15 cellular contexts compared by ENCODE assay signal in genomic region chr1:17930635-17931034, GRCh38.
DNase-seq lines count a peak whose midpoint lies in the region; ATAC-seq, FAIRE-seq and TF ChIP-seq lines count a peak whose summit lies in the region.
"Had no signal": no experiment of that assay in that cellular context is flagged by ENCODE, and none has a peak within 500 bp of the region (broad histone marks: within the 10 kb centered on the region; RNA-seq: fewer than 3 reads in every experiment).

No MANE protein-coding gene starts in this region.

- no peak for TF ChIP-seq RAD21 in H1 (IDR thresholded peaks at IDR 0.05 in 1 of 2, conservative IDR thresholded peaks at IDR 0.05 in 1 of 2; ENCODE audit: low read depth in 2 of 2, low read length in 2 of 2)

- no peak for FAIRE-seq in H1 (lab: Jason Lieb, UNC)
- FAIRE-seq: A204.1, D721Med, GM19239, H54 had no signal

- peak overlapping the region; percentile 18; the same call in 1 of the 2 replicates for H2BK15ac ChIP-seq in H1 (ENCODE audit: low read length)

- DNase-seq in H1 (ENCODE audit: low read depth in 1 of 2, low spot score in 2 of 2) (no peak), heart left ventricle (peak in 4 of 5 donors; percentile 32 to 62 (median 42)), right atrium auricular region (ENCODE audit: low spot score) (no peak), AG20443 (ENCODE audit: low spot score) (no peak), DMS79 treated with DMSO at 0.1 percent for 48 hours (lab: John Stamatoyannopoulos, UW) (no peak)
- DNase-seq: CD8-positive, alpha-beta T cell; COR-L47; DMS153; GF-D8 had no signal

- H3K9me3 ChIP-seq in H1 (ENCODE audit: insufficient read depth in 2 of 2, low read depth in 1 of 2, low read length in 1 of 2) (no peaks in the 10 kb centered on the region), heart left ventricle (no peaks in the 10 kb centered on the region), right atrium auricular region (no peaks in the 10 kb centered on the region)

- no peak overlapping the region for H4K5ac ChIP-seq in H1 (ENCODE audit: insufficient read length, low read depth, low read length)

- CTCF ChIA-PET in H1 (lab: Charles Lee; ENCODE audit: partially characterized antibody): interaction anchor here (0.7 to 1.6 kb wide), 7 partner anchors 9 to 169 kb away, joined by 3 to 6 read pairs (median 5); no protein-coding TSS in a partner anchor

- no peak overlapping the region for H3K4me2 ChIP-seq in H1 (ENCODE audit: insufficient read depth in 1 of 2, low read depth in 2 of 2, low read length in 2 of 2)

- intact Hi-C loops in heart left ventricle (cut with DNase I): no loop called here

- H3K4me3 ChIP-seq in H1 (ENCODE audit: extremely low read depth in 1 of 4, insufficient read depth in 2 of 4, low read depth in 3 of 4, low read length in 4 of 4): no peak overlapping the region
- H3K4me3 ChIP-seq in heart left ventricle: no peak overlapping the region
- no peak overlapping the region for H3K4me3 ChIP-seq in right atrium auricular region

- no peaks in the 10 kb centered on the region for H3K23me2 ChIP-seq in H1 (ENCODE audit: low read depth, low read length)

- H2BK12ac ChIP-seq in H1 (ENCODE audit: low read depth, low read length): no peak overlapping the region

- no peak overlapping the region for H3K9ac ChIP-seq in H1 (replicated peaks in 1 of 4; ENCODE audit: extremely low read depth in 1 of 4, low read depth in 3 of 4, low read length in 3 of 4)

- TF ChIP-seq POLR2A in H1 (IDR thresholded peaks at IDR 0.05; ENCODE audit: control extremely low read depth in 1 of 2, low read depth in 2 of 2, low read length in 2 of 2): no peak
- no peak for TF ChIP-seq POLR2A in heart left ventricle (IDR thresholded peaks at IDR 0.05)

- H3K27ac ChIP-seq in H1 (ENCODE audit: low read depth, low read length) (no peak overlapping the region), heart left ventricle (peak overlapping the region in 6 of 12 donors; percentile 13 to 63 (median 38)), right atrium auricular region (peak overlapping the region; percentile 31 to 85)

- no peak overlapping the region for H2BK5ac ChIP-seq in H1 (ENCODE audit: low read depth, low read length)

- H3K79me1 ChIP-seq in H1 (ENCODE audit: low read depth, low read length): no peaks in the 10 kb centered on the region

- H2BK120ac ChIP-seq in H1 (replicated peaks; ENCODE audit: low read depth, low read length): no peak overlapping the region

- no peak overlapping the region for H3K18ac ChIP-seq in H1 (ENCODE audit: extremely low read depth, low read length)

- H3K4ac ChIP-seq in H1 (replicated peaks; ENCODE audit: insufficient read length, low read depth, low read length): no peak overlapping the region

- no peak overlapping the region for H3K14ac ChIP-seq in H1 (ENCODE audit: insufficient read length)

- no peak for TF ChIP-seq EP300 in H1 (IDR thresholded peaks at IDR 0.05; ENCODE audit: borderline replicate concordance in 1 of 2, low read depth in 2 of 2, low read length in 2 of 2)

- no peaks in the 10 kb centered on the region for H3K36me3 ChIP-seq in H1 (ENCODE audit: control insufficient read depth in 2 of 4, insufficient read depth in 4 of 4, low read length in 3 of 4)
- H3K36me3 ChIP-seq in heart left ventricle: no peaks in the 10 kb centered on the region
- H3K36me3 ChIP-seq in right atrium auricular region: no peaks in the 10 kb centered on the region

- H3K23ac ChIP-seq in H1 (ENCODE audit: insufficient read length): no peak overlapping the region

- H3K4me1 ChIP-seq in H1 (replicated peaks in 1 of 4; ENCODE audit: control insufficient read depth in 3 of 4, insufficient read depth in 4 of 4, low read length in 3 of 4) (0 out of 7 replicates have a peak, but pooled peaks cover 0 to 2% (median 0%) of the 10 kb centered on the region in 4 experiments), heart left ventricle (peaks cover 0 to 15% (median 6%) of the 10 kb centered on the region in 12 donors), right atrium auricular region (peaks cover 0 to 28% of the 10 kb centered on the region in 2 donors)

- POLR2A ChIA-PET in H1 (lab: Charles Lee; ENCODE audit: partially characterized antibody): no interaction called here

- no peak overlapping the region for H4K91ac ChIP-seq in H1 (replicated peaks; ENCODE audit: insufficient read length, low read length)

- no peaks in the 10 kb centered on the region for H3K79me2 ChIP-seq in H1 (ENCODE audit: control insufficient read depth in 1 of 2, insufficient read depth in 2 of 2, low read length in 2 of 2)

- no peak overlapping the region for H2BK20ac ChIP-seq in H1 (ENCODE audit: low read length)

- no peaks in the 10 kb centered on the region for H4K20me1 ChIP-seq in H1 (replicated peaks in 1 of 2; ENCODE audit: control insufficient read depth in 1 of 2, insufficient read depth in 2 of 2, low read length in 2 of 2)

- H2AFZ ChIP-seq in H1 (ENCODE audit: low read length): no peak overlapping the region

- 0 out of 2 replicates have a peak overlapping the region, but pooled peaks have one; percentile 3 for H4K8ac ChIP-seq in H1 (ENCODE audit: extremely low read depth, insufficient read depth, low read length)

- no peak overlapping the region for H3K56ac ChIP-seq in H1 (replicated peaks; ENCODE audit: insufficient read length, low read depth, low read length)

- H3K27me3 ChIP-seq in H1 (replicated peaks in 1 of 4; ENCODE audit: control insufficient read depth in 3 of 4, extremely low read depth in 1 of 4, insufficient read depth in 3 of 4, low read length in 3 of 4) (no peaks in the 10 kb centered on the region; a peak in 1 of 7 replicates), heart left ventricle (peaks cover 0 to 20% (median 0%) of the 10 kb centered on the region in 9 donors), right atrium auricular region (no peaks in the 10 kb centered on the region)

- ATAC-seq in heart left ventricle: peak; percentile 76 to 95 (median 87)
- ATAC-seq in HG02852 (IDR thresholded peaks at IDR 0.05; ENCODE audit: unreplicated experiment): no peak
- no peak for ATAC-seq in GM19351 (IDR thresholded peaks at IDR 0.05; ENCODE audit: unreplicated experiment)
- ATAC-seq: CD8-positive, alpha-beta T cell had no signal

- no peak overlapping the region for H2AK5ac ChIP-seq in H1 (ENCODE audit: low read depth, low read length)

- TF ChIP-seq CTCF in H1 (IDR thresholded peaks at IDR 0.05; ENCODE audit: control extremely low read depth in 1 of 3, insufficient read depth in 1 of 3, low read depth in 1 of 3, low read length in 3 of 3) (no peak), heart left ventricle (IDR thresholded peaks at IDR 0.05) (no peak), right atrium auricular region (IDR thresholded peaks at IDR 0.05) (no peak)

- WGBS in H1 (ENCODE audit: extremely low coverage in 1 of 2, insufficient coverage in 1 of 2, insufficient read length in 1 of 2, insufficient replicate concordance in 2 of 2, low coverage in 1 of 2, low lambda C conversion rate in 2 of 2, missing lambda C conversion rate in 1 of 2), 2 experiments: 82% methylated on average over 4 of the region's 4 CpGs; no CpG with 5 or more reads in 1 of the 2 experiments
- 10 to 25% (median 20%) methylated on average over 3 to 4 of the region's 4 CpGs for WGBS in heart left ventricle, 4 donors

TF ChIP-seq in H1, 55 proteins besides CTCF, POLR2A, EP300 and RAD21:
- TF ChIP-seq RNF2 (IDR thresholded peaks at IDR 0.05; ENCODE audit: borderline replicate concordance, low read depth, low read length, missing control alignments, poor library complexity, severe bottlenecking) (no peak), SRF (IDR thresholded peaks at IDR 0.05; ENCODE audit: low read depth, low read length) (no peak), GTF2F1 (IDR thresholded peaks at IDR 0.05; ENCODE audit: borderline replicate concordance, low read depth, low read length) (no peak), POU5F1 (IDR thresholded peaks at IDR 0.05; ENCODE audit: low read depth, low read length) (no peak), ASH2L (IDR thresholded peaks at IDR 0.05; ENCODE audit: low read length) (no peak), SIX5 (IDR thresholded peaks at IDR 0.05; ENCODE audit: low read depth, low read length) (no peak), RFX5 (IDR thresholded peaks at IDR 0.05; ENCODE audit: borderline replicate concordance, low read depth, low read length) (no peak), CTBP2 (IDR thresholded peaks at IDR 0.05; ENCODE audit: borderline replicate concordance, insufficient read depth, insufficient read length, low read length) (no peak), CBX5 (IDR thresholded peaks at IDR 0.05; ENCODE audit: low read depth, low read length) (no peak), TAF7 (optimal IDR thresholded peaks at IDR 0.05; ENCODE audit: borderline replicate concordance, low read depth, low read length) (no peak), BACH1 (IDR thresholded peaks at IDR 0.05; ENCODE audit: low read length) (no peak), NRF1 (IDR thresholded peaks at IDR 0.05; ENCODE audit: low read depth, low read length) (no peak), JUN (IDR thresholded peaks at IDR 0.05; ENCODE audit: low read depth, low read length) (no peak), SIRT6 (IDR thresholded peaks at IDR 0.05; ENCODE audit: low read length) (no peak), CBX8 (IDR thresholded peaks at IDR 0.05; ENCODE audit: borderline replicate concordance, low read depth, low read length) (no peak), HDAC6 (IDR thresholded peaks at IDR 0.05; ENCODE audit: low read depth, low read length) (no peak), CREB1 (IDR thresholded peaks at IDR 0.05) (no peak)
- TF ChIP-seq, protein P1, sequence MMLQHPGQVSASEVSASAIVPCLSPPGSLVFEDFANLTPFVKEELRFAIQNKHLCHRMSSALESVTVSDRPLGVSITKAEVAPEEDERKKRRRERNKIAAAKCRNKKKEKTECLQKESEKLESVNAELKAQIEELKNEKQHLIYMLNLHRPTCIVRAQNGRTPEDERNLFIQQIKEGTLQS (IDR thresholded peaks at IDR 0.05; ENCODE audit: insufficient read depth, low read depth, low read length): no peak

Comparison
In these comparisons a context has a peak if more than half of its experiments do, and no peak if none do; other contexts are left out.
1. DNase-seq: peak in heart left ventricle (4 of 5); none in H1 (0 of 2), right atrium auricular region (single experiment), AG20443 (single experiment) and DMS79 treated with DMSO at 0.1 percent for 48 hours (single experiment).
2. ATAC-seq: peak in heart left ventricle (4 of 4); none in HG02852 (single experiment) and GM19351 (single experiment).